Comparison of ENCODE assay signal across 6 cellular contexts in the genomic region with DNA sequence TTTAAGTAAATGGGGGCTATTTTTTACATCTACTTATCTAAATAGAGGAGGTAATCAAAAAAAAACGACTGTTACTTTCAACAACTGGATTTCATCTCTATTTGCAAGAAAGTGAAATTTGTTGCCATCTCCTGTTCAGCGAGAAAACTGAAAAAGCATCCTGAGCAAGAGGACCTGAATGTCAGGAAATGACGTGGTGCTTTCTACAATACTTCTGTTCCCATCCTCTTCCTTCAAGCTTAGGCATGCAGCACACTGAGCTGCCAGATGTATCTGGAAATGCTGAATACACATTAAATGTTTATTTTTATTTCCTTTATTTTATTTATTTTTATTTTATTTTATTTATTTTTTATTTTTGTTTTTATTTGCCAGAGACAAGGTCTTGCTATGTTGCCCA. TPM values are rescaled to one million over a fixed set of nuclear protein-coding genes. Genes with fewer than 3 reads are reported as not detected.
"Had no signal": no experiment of that assay in that cellular context is flagged by ENCODE, and none has a peak within 500 bp of the region (broad histone marks: within the 10 kb centered on the region; RNA-seq: fewer than 3 reads in every experiment).

No MANE protein-coding gene starts in this region.

RNA-seq across cellular contexts. Expression of gene TRIM43, which starts 21.2 kb away (rescaled TPM):
- total RNA-seq: H1, H7, HFFc6, HT-29, IMR-90, K562 had no signal
- polyA plus RNA-seq: H1, IMR-90, K562 had no signal
